2 cellular contexts compared by ENCODE assay signal in genomic region chr9:109101202-109101595, GRCh38.
TF ChIP-seq lines count a peak whose summit lies in the region.

No MANE protein-coding gene starts in this region.

TF ChIP-seq in A549, 52 proteins besides CTCF, POLR2A, EP300 and RAD21:
- no peak for TF ChIP-seq HMGXB4 (CRISPR knock-in tag; IDR thresholded peaks at IDR 0.05; ENCODE audit: borderline replicate concordance)
- no peak for TF ChIP-seq GATA3 (IDR thresholded peaks at IDR 0.05; ENCODE audit: borderline replicate concordance)

TF ChIP-seq in IMR-90, 13 proteins besides CTCF, POLR2A, EP300 and RAD21:
- TF ChIP-seq MAZ (IDR thresholded peaks at IDR 0.05; ENCODE audit: borderline replicate concordance, low read depth, low read length) (no peak), USF2 (IDR thresholded peaks at IDR 0.05; ENCODE audit: low read depth, low read length) (no peak), MAFK (IDR thresholded peaks at IDR 0.05; ENCODE audit: low read depth, low read length) (no peak), CEBPB (IDR thresholded peaks at IDR 0.05; ENCODE audit: low read depth, low read length) (no peak), SMC3 (IDR thresholded peaks at IDR 0.05; ENCODE audit: low read depth, low read length) (no peak), RCOR1 (IDR thresholded peaks at IDR 0.05; ENCODE audit: insufficient replicate concordance, low read length) (no peak), ELK1 (IDR thresholded peaks at IDR 0.05; ENCODE audit: borderline replicate concordance, low read depth, low read length) (no peak)
